Comparison of ENCODE assay signal across 15 cellular contexts in the genomic region with DNA sequence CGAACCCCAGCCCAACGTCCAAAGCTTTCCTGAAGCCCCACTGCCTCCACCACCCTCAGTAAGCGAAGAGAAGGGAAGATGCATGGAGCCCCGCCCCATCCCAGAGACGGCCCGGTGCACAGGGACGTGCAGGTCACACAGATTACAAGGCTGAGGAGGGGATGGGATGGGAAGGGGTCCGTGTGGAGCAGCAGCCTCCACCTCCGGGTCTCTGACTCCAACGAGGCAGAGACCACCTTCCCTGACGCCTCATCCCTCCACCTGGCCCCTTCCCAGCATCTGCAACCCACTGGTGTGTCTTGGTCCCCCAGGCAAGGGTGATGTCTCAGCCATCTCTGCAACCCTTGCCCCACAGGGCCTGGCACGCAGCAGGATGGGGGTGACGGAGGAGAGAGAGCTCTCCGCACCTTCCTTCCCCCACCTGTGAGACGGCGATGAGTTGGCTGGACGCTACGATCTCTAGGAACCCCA. TPM values are rescaled to one million over a fixed set of nuclear protein-coding genes. Genes with fewer than 3 reads are reported as not detected.
"Had no signal": no experiment of that assay in that cellular context is flagged by ENCODE, and none has a peak within 500 bp of the region (broad histone marks: within the 10 kb centered on the region; RNA-seq: fewer than 3 reads in every experiment).

No MANE protein-coding gene starts in this region.

- H3K27me3 ChIP-seq: ascending aorta, tibial artery, uterus had no signal

- H3K4me3 ChIP-seq: ascending aorta, psoas muscle, SK-N-MC, tibial artery had no signal

- ATAC-seq: activated CD8-positive, alpha-beta T cell treated with anti-CD3 and anti-CD28 coated beads for 36 hours; psoas muscle; stimulated activated memory B cell treated with anti-CD40 and anti-IgM and Interleukin-4, amounts not matched to agents 10 μg/mL and 1 μg/mL and 100 μg/mL, for 72 hours had no signal

- H3K4me1 ChIP-seq: ascending aorta, psoas muscle, tibial artery, uterus had no signal

- H3K9me3 Mint-ChIP-seq: activated B cell treated with CpG ODN at 0.5 μM for 24 hours; activated CD8-positive, alpha-beta T cell treated with anti-CD3 and anti-CD28 coated beads for 36 hours; nephron progenitor cell; stimulated activated memory B cell treated with anti-CD40 and anti-IgM and Interleukin-4, amounts not matched to agents 10 μg/mL and 1 μg/mL and 100 μg/mL, for 72 hours had no signal

- DNase-seq: activated B cell treated with CpG ODN at 0.5 μM for 24 hours; activated CD4-positive, alpha-beta T cell treated with anti-CD3 and anti-CD28 coated beads for 48 hours; activated CD8-positive, alpha-beta memory T cell treated with anti-CD3 and anti-CD28 coated beads, Interleukin-2, amount 50 U/mL, for 4 hours; activated CD8-positive, alpha-beta T cell treated with anti-CD3 and anti-CD28 coated beads for 36 hours; activated naive CD4-positive, alpha-beta T cell treated with Interleukin-2 at 50 U/mL for 16 hours; foreskin fibroblast; hippocampal formation; nephron progenitor cell; psoas muscle had no signal

- H3K36me3 Mint-ChIP-seq: stimulated activated memory B cell treated with anti-CD40 and anti-IgM and Interleukin-4, amounts not matched to agents 10 μg/mL and 1 μg/mL and 100 μg/mL, for 72 hours had no signal

- H3K36me3 ChIP-seq: uterus had no signal

- H3K27me3 Mint-ChIP-seq: activated CD8-positive, alpha-beta T cell treated with anti-CD3 and anti-CD28 coated beads for 36 hours had no signal

- H3K4me3 Mint-ChIP-seq: activated B cell treated with CpG ODN at 0.5 μM for 24 hours; activated CD8-positive, alpha-beta T cell treated with anti-CD3 and anti-CD28 coated beads for 36 hours; nephron progenitor cell; stimulated activated memory B cell treated with anti-CD40 and anti-IgM and Interleukin-4, amounts not matched to agents 10 μg/mL and 1 μg/mL and 100 μg/mL, for 72 hours had no signal

- H3K27ac Mint-ChIP-seq: activated B cell treated with CpG ODN at 0.5 μM for 24 hours; activated CD8-positive, alpha-beta T cell treated with anti-CD3 and anti-CD28 coated beads for 36 hours; nephron progenitor cell; stimulated activated memory B cell treated with anti-CD40 and anti-IgM and Interleukin-4, amounts not matched to agents 10 μg/mL and 1 μg/mL and 100 μg/mL, for 72 hours had no signal

- H3K4me1 Mint-ChIP-seq: activated B cell treated with CpG ODN at 0.5 μM for 24 hours had no signal

- H3K9me3 ChIP-seq: ascending aorta, psoas muscle, tibial artery, uterus had no signal

- H3K27ac ChIP-seq: ascending aorta, psoas muscle, SK-N-MC, tibial artery had no signal

RNA-seq across cellular contexts. Expression of a gene that starts 59.2 kb away (rescaled TPM):
- total RNA-seq: T-helper 1 cell treated with Interleukin-12 subunit alpha and Interleukin-12 subunit beta and Interleukin-4 antibody, amounts not matched to agents 30 ng/mL and 1 ng/mL, for 36 hours had no signal
